7 cellular contexts compared by ENCODE assay signal in the genomic region with DNA sequence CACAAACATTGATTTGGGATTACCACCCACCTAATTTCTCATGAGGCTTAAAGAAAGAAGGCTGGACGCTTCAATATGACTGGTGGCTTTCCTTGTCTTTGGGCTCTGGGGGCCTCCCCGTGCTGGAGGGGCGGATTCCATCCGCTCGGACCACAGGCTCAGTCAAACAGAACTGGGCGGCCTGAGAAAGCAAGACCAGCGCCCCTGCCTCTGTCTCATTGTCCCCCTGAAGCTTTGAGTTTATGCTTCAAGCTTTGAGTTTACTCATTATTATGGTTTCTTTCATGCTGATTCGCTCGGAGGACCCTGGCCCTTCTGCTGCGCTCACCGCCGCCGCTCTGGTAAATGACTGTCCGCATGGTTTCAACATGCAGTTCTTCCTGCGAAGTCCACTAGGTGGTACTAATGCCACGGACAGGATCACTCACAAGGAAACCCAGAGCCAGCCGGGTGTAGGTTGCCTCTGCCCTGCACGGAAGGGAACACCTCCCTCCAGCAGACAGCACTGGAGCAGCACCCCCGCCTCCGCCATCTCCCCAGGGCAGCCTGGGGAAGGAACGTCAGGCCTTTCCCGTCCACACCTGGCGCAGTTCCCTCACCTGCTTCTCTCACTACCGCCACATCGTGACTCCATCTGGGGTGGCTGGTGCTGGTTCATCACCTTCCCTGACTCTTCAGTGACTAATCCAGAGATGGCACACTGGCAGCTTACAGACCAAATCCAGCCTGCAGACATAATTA. TPM values are rescaled to one million over a fixed set of nuclear protein-coding genes. Genes with fewer than 3 reads are reported as not detected.
A peak's percentile ranks its signal among the peaks of the same experiment; 100 is the strongest.
DNase-seq lines count a peak whose midpoint lies in the region; ATAC-seq and TF ChIP-seq lines count a peak whose summit lies in the region.

No MANE protein-coding gene starts in this region.

- H3K4me1 ChIP-seq in ES-I3 (ENCODE audit: insufficient read depth, low read length) (peaks cover 11% of the 10 kb centered on the region), MM.1S (ENCODE audit: low read length) (peaks cover 20% of the 10 kb centered on the region), SJSA1 (replicated peaks) (no peaks in the 10 kb centered on the region; the same call in 1 of the 2 replicates), upper lobe of left lung (peaks cover 0 to 7% (median 0%) of the 10 kb centered on the region in 4 donors)

- H2AFZ ChIP-seq in MM.1S (ENCODE audit: low read length) = no peak overlapping the region

- H3K9me3 ChIP-seq in ES-I3 (ENCODE audit: control insufficient read depth, insufficient read depth, low read length) (no peaks in the 10 kb centered on the region), MM.1S (replicated peaks; ENCODE audit: insufficient read depth, low read length) (no peaks in the 10 kb centered on the region), SJSA1 (replicated peaks) (no peaks in the 10 kb centered on the region), upper lobe of left lung (no peaks in the 10 kb centered on the region)

- H3K27me3 ChIP-seq in MM.1S (replicated peaks; ENCODE audit: insufficient read depth, low read length) (no peaks in the 10 kb centered on the region), SJSA1 (replicated peaks) (peaks cover 19% of the 10 kb centered on the region), upper lobe of left lung (no peaks in the 10 kb centered on the region)

- 32 to 44% methylated on average over 23 to 24 of the region's 25 CpGs for WGBS in upper lobe of left lung, 2 donors

- TF ChIP-seq EP300 in upper lobe of left lung (IDR thresholded peaks at IDR 0.05) = no peak

- H3K9me2 ChIP-seq in MM.1S (replicated peaks; ENCODE audit: insufficient read depth, low read length) = no peaks in the 10 kb centered on the region

- TF ChIP-seq CTCF in MM.1S (IDR thresholded peaks at IDR 0.05; ENCODE audit: low read length) (peak; percentile 29; the same call in 1 of the 2 replicates), epithelial cell of esophagus (IDR thresholded peaks at IDR 0.05; ENCODE audit: insufficient read depth, low read depth, low read length, missing control alignments) (peak; percentile 73), upper lobe of left lung (IDR thresholded peaks at IDR 0.05) (peak; percentile 45 to 82 (median 63))

- ATAC-seq in upper lobe of left lung (ENCODE audit: low FRiP score in 2 of 2) = peak; percentile 87 to 88
- no peak for ATAC-seq in GM19455 (IDR thresholded peaks at IDR 0.05; ENCODE audit: unreplicated experiment)

- H4K20me1 ChIP-seq in MM.1S (ENCODE audit: insufficient read depth, low read length) = peaks cover 53% of the 10 kb centered on the region

- H3K9ac ChIP-seq in ES-I3 (ENCODE audit: low read depth, low read length) = peak overlapping the region; percentile 31; the same call in 1 of the 2 replicates
- H3K9ac ChIP-seq in MM.1S (ENCODE audit: low read length) = no peak overlapping the region

- no peak overlapping the region for H3K4me3 ChIP-seq in MM.1S (ENCODE audit: low read length)
- no peak overlapping the region for H3K4me3 ChIP-seq in SJSA1
- H3K4me3 ChIP-seq in epithelial cell of esophagus (ENCODE audit: low read length) = no peak overlapping the region
- H3K4me3 ChIP-seq in upper lobe of left lung = no peak overlapping the region

- peaks cover 5% of the 10 kb centered on the region; the same call in 1 of the 2 replicates for H3K36me3 ChIP-seq in ES-I3 (ENCODE audit: insufficient read depth, low read length)
- peaks cover 18% of the 10 kb centered on the region for H3K36me3 ChIP-seq in MM.1S (replicated peaks; ENCODE audit: insufficient read depth, low read length)
- H3K36me3 ChIP-seq in SJSA1 = no peaks in the 10 kb centered on the region
- H3K36me3 ChIP-seq in upper lobe of left lung = peaks cover 0 to 11% (median 4%) of the 10 kb centered on the region in 4 donors

- H3K27ac ChIP-seq in MM.1S (ENCODE audit: low read length) = no peak overlapping the region
- no peak overlapping the region for H3K27ac ChIP-seq in SJSA1
- H3K27ac ChIP-seq in upper lobe of left lung = no peak overlapping the region

- peaks cover 72% of the 10 kb centered on the region for H3F3A ChIP-seq in MM.1S (ENCODE audit: insufficient read depth, low read length)

- no peak for TF ChIP-seq POLR2A in upper lobe of left lung (IDR thresholded peaks at IDR 0.05)

- no peak overlapping the region for H3K4me2 ChIP-seq in MM.1S (ENCODE audit: low read depth, low read length)

- peaks cover 10% of the 10 kb centered on the region; the same call in 1 of the 2 replicates for H3K79me2 ChIP-seq in MM.1S (ENCODE audit: low read length)

- DNase-seq in MM.1S (no peak), SJSA1 (ENCODE audit: low read depth in 1 of 2, low spot score in 2 of 2) (peak; percentile 50 to 71), epithelial cell of esophagus (ENCODE audit: low read depth) (peak; percentile 98), lung microvascular endothelial cell (ENCODE audit: low read depth in 2 of 2) (peak; percentile 85 to 87), upper lobe of left lung (peak; percentile 63 to 75)

RNA-seq across cellular contexts. Expression of a gene that starts 13.2 kb away (rescaled TPM):
- 10.2 and 22.7 TPM in 2 replicates for total RNA-seq in SJSA1 (2014; rRNA removed; shearing (Covaris generic))
- 8.3 and 14.8 TPM in 2 replicates for total RNA-seq in lung microvascular endothelial cell
- 10 to 100 TPM in 3 of 6 donors, 1 to 10 TPM in 3; 4.9 to 19.5 (median 10.4) TPM for total RNA-seq in upper lobe of left lung

RNA-seq across cellular contexts. Expression of a gene that starts 34.2 kb away (rescaled TPM):
- 0.06 and 0.08 TPM in 2 replicates for total RNA-seq in SJSA1 (2014; rRNA removed; shearing (Covaris generic))
- total RNA-seq in lung microvascular endothelial cell = 80.6 and 141 TPM in 2 replicates
- 100 to 1,000 TPM in 1 of 6 donors, 10 to 100 TPM in 5; 47.1 to 101 (median 64.6) TPM for total RNA-seq in upper lobe of left lung

Comparison
In these comparisons a context has a peak if more than half of its experiments do, and no peak if none do; other contexts are left out.
1. RNA of a gene that starts 34.2 kb away (total RNA-seq): 80.6 to 141 TPM in lung microvascular endothelial cell and 47.1 to 101 TPM in upper lobe of left lung; 0.06 to 0.08 TPM in SJSA1; every median in the first group is over 10 times any median in the second.
2. Peak in every context shown above with its lines, with median percentiles within 50 percentile points of each other: CTCF ChIP-seq.